In the genomic region with DNA sequence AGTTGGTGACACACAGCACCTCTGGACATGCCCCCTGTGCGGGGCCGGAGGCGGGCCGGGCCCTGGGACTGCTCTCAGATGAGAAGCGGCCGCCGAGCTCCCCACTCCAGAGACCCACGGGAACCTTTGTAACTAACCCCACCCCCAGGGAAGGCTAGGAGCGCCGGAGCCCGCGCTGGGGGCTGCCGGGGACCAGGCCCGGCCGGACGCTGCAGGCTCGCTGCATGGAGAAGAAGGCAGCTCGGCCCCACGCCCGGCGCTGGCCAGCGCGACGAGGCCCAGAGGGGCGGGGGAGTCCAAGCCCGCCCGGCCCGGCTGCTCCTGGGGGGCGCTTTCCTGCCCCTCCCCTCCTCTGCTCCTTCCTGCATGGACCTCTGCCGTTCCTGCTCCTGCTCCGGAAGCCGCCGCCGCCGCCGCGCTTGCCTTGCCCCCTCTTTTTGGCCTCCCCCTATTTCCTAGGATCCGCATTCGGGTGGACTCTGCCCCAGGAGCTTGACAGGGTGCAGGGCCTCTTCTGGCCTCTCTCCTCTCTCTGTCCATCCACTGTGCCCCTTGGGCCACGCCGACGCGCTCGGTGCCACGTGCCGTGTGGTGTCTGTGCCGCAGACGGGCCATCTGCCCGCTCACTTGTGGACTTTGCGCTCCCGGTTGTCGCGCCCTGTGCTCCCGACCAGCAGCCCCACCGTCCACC, we compare ENCODE assay signal across 1 cellular context.
TF ChIP-seq lines count a peak whose summit lies in the region.

No MANE protein-coding gene starts in this region.

TF ChIP-seq in WTC11, 78 proteins besides CTCF, POLR2A, EP300 and RAD21 (continued from another document):
- TF ChIP-seq, protein P1, sequence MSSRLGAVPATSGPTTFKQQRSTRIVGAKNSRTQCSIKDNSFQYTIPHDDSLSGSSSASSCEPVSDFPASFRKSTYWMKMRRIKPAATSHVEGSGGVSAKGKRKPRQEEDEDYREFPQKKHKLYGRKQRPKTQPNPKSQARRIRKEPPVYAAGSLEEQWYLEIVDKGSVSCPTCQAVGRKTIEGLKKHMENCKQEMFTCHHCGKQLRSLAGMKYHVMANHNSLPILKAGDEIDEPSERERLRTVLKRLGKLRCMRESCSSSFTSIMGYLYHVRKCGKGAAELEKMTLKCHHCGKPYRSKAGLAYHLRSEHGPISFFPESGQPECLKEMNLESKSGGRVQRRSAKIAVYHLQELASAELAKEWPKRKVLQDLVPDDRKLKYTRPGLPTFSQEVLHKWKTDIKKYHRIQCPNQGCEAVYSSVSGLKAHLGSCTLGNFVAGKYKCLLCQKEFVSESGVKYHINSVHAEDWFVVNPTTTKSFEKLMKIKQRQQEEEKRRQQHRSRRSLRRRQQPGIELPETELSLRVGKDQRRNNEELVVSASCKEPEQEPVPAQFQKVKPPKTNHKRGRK (CRISPR knock-in tag; IDR thresholded peaks at IDR 0.05; ENCODE audit: borderline replicate concordance) = no peak
- TF ChIP-seq, protein P2, sequence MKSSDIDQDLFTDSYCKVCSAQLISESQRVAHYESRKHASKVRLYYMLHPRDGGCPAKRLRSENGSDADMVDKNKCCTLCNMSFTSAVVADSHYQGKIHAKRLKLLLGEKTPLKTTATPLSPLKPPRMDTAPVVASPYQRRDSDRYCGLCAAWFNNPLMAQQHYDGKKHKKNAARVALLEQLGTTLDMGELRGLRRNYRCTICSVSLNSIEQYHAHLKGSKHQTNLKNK (CRISPR knock-in tag; IDR thresholded peaks at IDR 0.05) = no peak
- TF ChIP-seq ZNF416 (CRISPR knock-in tag; IDR thresholded peaks at IDR 0.05) (no peak), MXD4 (CRISPR knock-in tag; IDR thresholded peaks at IDR 0.05; ENCODE audit: borderline replicate concordance) (no peak), FOXK1 (CRISPR knock-in tag; IDR thresholded peaks at IDR 0.05) (no peak), SP1 (CRISPR knock-in tag; conservative IDR thresholded peaks at IDR 0.05) (no peak)
- TF ChIP-seq, protein P3, sequence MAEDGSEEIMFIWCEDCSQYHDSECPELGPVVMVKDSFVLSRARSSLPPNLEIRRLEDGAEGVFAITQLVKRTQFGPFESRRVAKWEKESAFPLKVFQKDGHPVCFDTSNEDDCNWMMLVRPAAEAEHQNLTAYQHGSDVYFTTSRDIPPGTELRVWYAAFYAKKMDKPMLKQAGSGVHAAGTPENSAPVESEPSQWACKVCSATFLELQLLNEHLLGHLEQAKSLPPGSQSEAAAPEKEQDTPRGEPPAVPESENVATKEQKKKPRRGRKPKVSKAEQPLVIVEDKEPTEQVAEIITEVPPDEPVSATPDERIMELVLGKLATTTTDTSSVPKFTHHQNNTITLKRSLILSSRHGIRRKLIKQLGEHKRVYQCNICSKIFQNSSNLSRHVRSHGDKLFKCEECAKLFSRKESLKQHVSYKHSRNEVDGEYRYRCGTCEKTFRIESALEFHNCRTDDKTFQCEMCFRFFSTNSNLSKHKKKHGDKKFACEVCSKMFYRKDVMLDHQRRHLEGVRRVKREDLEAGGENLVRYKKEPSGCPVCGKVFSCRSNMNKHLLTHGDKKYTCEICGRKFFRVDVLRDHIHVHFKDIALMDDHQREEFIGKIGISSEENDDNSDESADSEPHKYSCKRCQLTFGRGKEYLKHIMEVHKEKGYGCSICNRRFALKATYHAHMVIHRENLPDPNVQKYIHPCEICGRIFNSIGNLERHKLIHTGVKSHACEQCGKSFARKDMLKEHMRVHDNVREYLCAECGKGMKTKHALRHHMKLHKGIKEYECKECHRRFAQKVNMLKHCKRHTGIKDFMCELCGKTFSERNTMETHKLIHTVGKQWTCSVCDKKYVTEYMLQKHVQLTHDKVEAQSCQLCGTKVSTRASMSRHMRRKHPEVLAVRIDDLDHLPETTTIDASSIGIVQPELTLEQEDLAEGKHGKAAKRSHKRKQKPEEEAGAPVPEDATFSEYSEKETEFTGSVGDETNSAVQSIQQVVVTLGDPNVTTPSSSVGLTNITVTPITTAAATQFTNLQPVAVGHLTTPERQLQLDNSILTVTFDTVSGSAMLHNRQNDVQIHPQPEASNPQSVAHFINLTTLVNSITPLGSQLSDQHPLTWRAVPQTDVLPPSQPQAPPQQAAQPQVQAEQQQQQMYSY (CRISPR knock-in tag; IDR thresholded peaks at IDR 0.05) = no peak
- TF ChIP-seq, protein P4, sequence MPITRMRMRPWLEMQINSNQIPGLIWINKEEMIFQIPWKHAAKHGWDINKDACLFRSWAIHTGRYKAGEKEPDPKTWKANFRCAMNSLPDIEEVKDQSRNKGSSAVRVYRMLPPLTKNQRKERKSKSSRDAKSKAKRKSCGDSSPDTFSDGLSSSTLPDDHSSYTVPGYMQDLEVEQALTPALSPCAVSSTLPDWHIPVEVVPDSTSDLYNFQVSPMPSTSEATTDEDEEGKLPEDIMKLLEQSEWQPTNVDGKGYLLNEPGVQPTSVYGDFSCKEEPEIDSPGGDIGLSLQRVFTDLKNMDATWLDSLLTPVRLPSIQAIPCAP (CRISPR knock-in tag; IDR thresholded peaks at IDR 0.05) = no peak
